8 cellular contexts compared by ENCODE assay signal in genomic region chr13:46168341-46168740, GRCh38.
DNase-seq lines count a peak whose midpoint lies in the region.

No MANE protein-coding gene starts in this region.

- peak overlapping the region; percentile 60 for H3K4me3 Mint-ChIP-seq in dendritic cell treated with granulocyte-macrophage colony-stimulating factor and Interleukin-4, amounts not matched to agents 40 ng/mL and 50 ng/mL, for 4 days

- H3K27ac Mint-ChIP-seq in dendritic cell treated with granulocyte-macrophage colony-stimulating factor and Interleukin-4, amounts not matched to agents 40 ng/mL and 50 ng/mL, for 4 days, result peak overlapping the region; percentile 86

- no peaks in the 10 kb centered on the region for H3K27me3 Mint-ChIP-seq in dendritic cell treated with granulocyte-macrophage colony-stimulating factor and Interleukin-4, amounts not matched to agents 40 ng/mL and 50 ng/mL, for 4 days

- DNase-seq in activated CD4-positive, alpha-beta T cell treated with anti-CD3 and anti-CD28 coated beads for 1 hour, result peak; percentile 34
- DNase-seq in activated CD4-positive, alpha-beta T cell treated with anti-CD3 and anti-CD28 coated beads, Interleukin-2, amount 50 U/mL, for 1 hour, result no peak
- DNase-seq in OCI-M1 (lab: John Stamatoyannopoulos, UW) (peak; percentile 55), GM19238 (ENCODE audit: insufficient read length, low spot score) (no peak), NK-92 (lab: John Stamatoyannopoulos, UW; ENCODE audit: unreplicated experiment) (no peak), medulla oblongata (ENCODE audit: extremely low spot score) (no peak)
- DNase-seq in stimulated activated CD4-positive, alpha-beta T cell treated with anti-CD3 and anti-CD28 coated beads, Interleukin-2, amount 100 ng/mL, for 24 hours, result peak; percentile 61 to 70

- intact Hi-C loops in dendritic cell treated with granulocyte-macrophage colony-stimulating factor and Interleukin-4, amounts not matched to agents 40 ng/mL and 50 ng/mL, for 4 days (cut with micrococcal nuclease), result no loop called here

- H3K36me3 Mint-ChIP-seq in dendritic cell treated with granulocyte-macrophage colony-stimulating factor and Interleukin-4, amounts not matched to agents 40 ng/mL and 50 ng/mL, for 4 days (ENCODE audit: low read depth), result peaks cover 68% of the 10 kb centered on the region

- H3K4me1 Mint-ChIP-seq in dendritic cell treated with granulocyte-macrophage colony-stimulating factor and Interleukin-4, amounts not matched to agents 40 ng/mL and 50 ng/mL, for 4 days (ENCODE audit: low read depth), result peaks cover 87% of the 10 kb centered on the region

- no peaks in the 10 kb centered on the region for H3K9me3 Mint-ChIP-seq in dendritic cell treated with granulocyte-macrophage colony-stimulating factor and Interleukin-4, amounts not matched to agents 40 ng/mL and 50 ng/mL, for 4 days

Comparison
In these comparisons a context has a peak if more than half of its experiments do, and no peak if none do; other contexts are left out.
1. DNase-seq: peak in activated CD4-positive, alpha-beta T cell treated with anti-CD3 and anti-CD28 coated beads for 1 hour (single experiment), OCI-M1 (single experiment) and stimulated activated CD4-positive, alpha-beta T cell treated with anti-CD3 and anti-CD28 coated beads, Interleukin-2, amount 100 ng/mL, for 24 hours (2 of 2); none in activated CD4-positive, alpha-beta T cell treated with anti-CD3 and anti-CD28 coated beads, Interleukin-2, amount 50 U/mL, for 1 hour (single experiment), GM19238 (single experiment), NK-92 (single experiment) and medulla oblongata (single experiment).